ENCODE assay signal across 21 cellular contexts in genomic region chr14:23520899-23521521, GRCh38. TPM values are rescaled to one million over a fixed set of nuclear protein-coding genes. Genes with fewer than 3 reads are reported as not detected.
DNase-seq lines count a peak whose midpoint lies in the region; FAIRE-seq and TF ChIP-seq lines count a peak whose summit lies in the region.
"Had no signal": no experiment of that assay in that cellular context is flagged by ENCODE, and none has a peak within 500 bp of the region (broad histone marks: within the 10 kb centered on the region; RNA-seq: fewer than 3 reads in every experiment).

No MANE protein-coding gene starts in this region.

- H4K20me1 ChIP-seq in astrocyte (ENCODE audit: insufficient read depth, low read length) (no peaks in the 10 kb centered on the region), Karpas-422 (ENCODE audit: insufficient read depth, low read depth, low read length) (no peaks in the 10 kb centered on the region)

- H3K27ac Mint-ChIP-seq in astrocyte (ENCODE audit: unreplicated experiment) (peak overlapping the region; percentile 79), immature natural killer cell (no peak overlapping the region)

- H3K36me3 Mint-ChIP-seq in astrocyte (ENCODE audit: low read depth, unreplicated experiment): peaks cover 13% of the 10 kb centered on the region
- peaks cover 0 to 4% (median 0%) of the 10 kb centered on the region in 3 donors for H3K36me3 Mint-ChIP-seq in immature natural killer cell
- H3K36me3 Mint-ChIP-seq: CD14-positive monocyte had no signal

- H3K9me3 ChIP-seq in astrocyte (ENCODE audit: insufficient read depth, low read depth, low read length) (no peaks in the 10 kb centered on the region), Karpas-422 (ENCODE audit: low read length) (no peaks in the 10 kb centered on the region)

- FAIRE-seq in astrocyte (lab: Jason Lieb, UNC): no peak
- FAIRE-seq: H54 had no signal

- DNase-seq in MV-4-11 (lab: John Stamatoyannopoulos, UW): peak; percentile 22
- no peak for DNase-seq in astrocyte (ENCODE audit: low read depth)
- no peak for DNase-seq in Karpas-422
- DNase-seq in immature natural killer cell: no peak
- DNase-seq in OCI-M1 (lab: John Stamatoyannopoulos, UW): no peak
- no peak for DNase-seq in NCI-H345 treated with DMSO at 0.1 percent for 48 hours (lab: John Stamatoyannopoulos, UW; ENCODE audit: unreplicated experiment)
- DNase-seq: ACHN, AML-193, DMS 273 treated with DMSO at 0.1 percent for 48 hours, DND-41, NCI-H1105, NCI-H2081, NCI-H2171 treated with DMSO at 0.1 percent for 48 hours, NCI-H446 treated with DMSO at 0.1 percent for 48 hours, NCI-H69, RPMI8226, SIG-M5 had no signal

- H3K9me2 ChIP-seq in Karpas-422 (replicated peaks; ENCODE audit: insufficient read depth, low read length): no peaks in the 10 kb centered on the region

- H3K79me2 ChIP-seq in astrocyte (ENCODE audit: insufficient read depth, low read length) (no peaks in the 10 kb centered on the region), Karpas-422 (ENCODE audit: low read length) (no peaks in the 10 kb centered on the region)

- H3K27me3 ChIP-seq in astrocyte (ENCODE audit: insufficient read depth, low read length) (no peaks in the 10 kb centered on the region), layer of hippocampus (ENCODE audit: control insufficient read depth, insufficient read depth, low read length) (no peaks in the 10 kb centered on the region), Karpas-422 (ENCODE audit: low read length) (no peaks in the 10 kb centered on the region)

- TF ChIP-seq CTCF in astrocyte (IDR thresholded peaks at IDR 0.05; ENCODE audit: insufficient read depth, low read depth, low read length): no peak

- H3K4me1 Mint-ChIP-seq in astrocyte (ENCODE audit: low read depth, unreplicated experiment) (peaks cover 18% of the 10 kb centered on the region), immature natural killer cell (no peaks in the 10 kb centered on the region)

- H3K27me3 Mint-ChIP-seq in astrocyte (ENCODE audit: low read depth, unreplicated experiment) (no peaks in the 10 kb centered on the region), immature natural killer cell (ENCODE audit: low read depth in 3 of 3) (no peaks in the 10 kb centered on the region)

- H3K4me3 Mint-ChIP-seq in astrocyte (ENCODE audit: unreplicated experiment): no peak overlapping the region
- H3K4me3 Mint-ChIP-seq in immature natural killer cell: no peak overlapping the region

- H3K9me3 Mint-ChIP-seq in astrocyte (ENCODE audit: unreplicated experiment) (peaks cover 3% of the 10 kb centered on the region), immature natural killer cell (no peaks in the 10 kb centered on the region)
- H3K9me3 Mint-ChIP-seq: CD14-positive monocyte had no signal

- H2AFZ ChIP-seq in astrocyte (ENCODE audit: low read depth, low read length): no peak overlapping the region
- H2AFZ ChIP-seq in Karpas-422 (ENCODE audit: low read length): no peak overlapping the region

- no peak overlapping the region for H3K4me3 ChIP-seq in astrocyte (ENCODE audit: insufficient read depth, low read depth, low read length)
- no peak overlapping the region for H3K4me3 ChIP-seq in Karpas-422 (ENCODE audit: low read length)

- H3K9ac ChIP-seq in astrocyte (ENCODE audit: low read length) (no peak overlapping the region), Karpas-422 (ENCODE audit: low read length) (no peak overlapping the region)

- no peak overlapping the region for H3K27ac ChIP-seq in astrocyte (ENCODE audit: low read depth, low read length)
- peak overlapping the region; percentile 46 for H3K27ac ChIP-seq in layer of hippocampus (ENCODE audit: low read depth, low read length)
- no peak overlapping the region for H3K27ac ChIP-seq in Karpas-422 (ENCODE audit: low read length)

- H3K4me2 ChIP-seq in astrocyte (ENCODE audit: low read length): no peak overlapping the region
- H3K4me2 ChIP-seq in Karpas-422 (ENCODE audit: low read depth, low read length, poor library complexity, severe bottlenecking): no peak overlapping the region

- H3K4me1 ChIP-seq in astrocyte (ENCODE audit: insufficient read depth, low read length): no peaks in the 10 kb centered on the region
- no peaks in the 10 kb centered on the region for H3K4me1 ChIP-seq in Karpas-422 (ENCODE audit: low read length)

- H3K36me3 ChIP-seq in astrocyte (ENCODE audit: insufficient read depth, low read length) (no peaks in the 10 kb centered on the region), Karpas-422 (ENCODE audit: insufficient read depth, low read length) (no peaks in the 10 kb centered on the region)

RNA-seq across cellular contexts. Expression of gene ZFHX2, which starts 30.6 kb away (rescaled TPM):
- 27.3 TPM in 2 replicates for total RNA-seq in astrocyte
- 0.07 and 0.32 TPM in 2 replicates for total RNA-seq in Karpas-422 (2014; rRNA removed; shearing (Covaris generic); ENCODE audit: low replicate concordance)
- polyA plus RNA-seq in immature natural killer cell: under 1 TPM in 1 of 3 donors, not detected in 2; 0.12 TPM

RNA-seq across cellular contexts. Expression of gene THTPA, which starts 35.1 kb away (rescaled TPM):
- 6.8 and 8.1 TPM in 2 replicates for total RNA-seq in astrocyte
- 16.2 and 57.5 TPM in 2 replicates for total RNA-seq in Karpas-422 (2014; rRNA removed; shearing (Covaris generic); ENCODE audit: low replicate concordance)
- polyA plus RNA-seq in immature natural killer cell: 10 to 100 TPM; 17.5 to 20.6 (median 19.5) TPM

RNA-seq across cellular contexts. Expression of gene AP1G2, which starts 46.6 kb away (rescaled TPM):
- total RNA-seq in astrocyte: 73.6 and 80.9 TPM in 2 replicates
- 207 and 248 TPM in 2 replicates for total RNA-seq in Karpas-422 (2014; rRNA removed; shearing (Covaris generic); ENCODE audit: low replicate concordance)
- 10 to 100 TPM; 62.9 to 80.7 (median 64.4) TPM for polyA plus RNA-seq in immature natural killer cell

RNA-seq across cellular contexts. Expression of gene NGDN, which starts 51.5 kb away (rescaled TPM):
- total RNA-seq in astrocyte: 28.6 and 31.2 TPM in 2 replicates
- 77.5 and 82.2 TPM in 2 replicates for total RNA-seq in Karpas-422 (2014; rRNA removed; shearing (Covaris generic); ENCODE audit: low replicate concordance)
- polyA plus RNA-seq in immature natural killer cell: 10 to 100 TPM; 52.3 to 84.8 (median 81.5) TPM

RNA-seq across cellular contexts. Expression of gene JPH4, which starts 57.6 kb away (rescaled TPM):
- total RNA-seq in astrocyte: 0.87 and 1.1 TPM in 2 replicates
- total RNA-seq in Karpas-422 (2014; rRNA removed; shearing (Covaris generic); ENCODE audit: low replicate concordance): 0.29 TPM in 1 of 2 replicates, not detected in the other
- polyA plus RNA-seq in immature natural killer cell: under 1 TPM in 1 of 3 donors, not detected in 2; 0.10 TPM
- total RNA-seq: G401 had no signal

Comparison
In these comparisons a context has a peak if more than half of its experiments do, and no peak if none do; other contexts are left out.
1. RNA of gene ZFHX2, which starts 30.6 kb away (total RNA-seq): 27.3 TPM in astrocyte; 0.07 to 0.32 TPM in Karpas-422; every median in the first group is over 10 times any median in the second.